25 cellular contexts compared by ENCODE assay signal in genomic region chr3:79871656-79872055, GRCh38.
DNase-seq lines count a peak whose midpoint lies in the region; ATAC-seq, FAIRE-seq and TF ChIP-seq lines count a peak whose summit lies in the region.
"Had no signal": no experiment of that assay in that cellular context is flagged by ENCODE, and none has a peak within 500 bp of the region (broad histone marks: within the 10 kb centered on the region; RNA-seq: fewer than 3 reads in every experiment).

No MANE protein-coding gene starts in this region.

- TF ChIP-seq CTCF in RWPE2 (IDR thresholded peaks at IDR 0.05; ENCODE audit: poor library complexity, severe bottlenecking) (no peak), endothelial cell of umbilical vein (IDR thresholded peaks at IDR 0.05; ENCODE audit: extremely low read depth in 1 of 2, insufficient read depth in 1 of 2, low read depth in 1 of 2, low read length in 2 of 2) (no peak), osteocyte (IDR thresholded peaks at IDR 0.05) (no peak)

- ATAC-seq in RWPE2 (ENCODE audit: low read depth) (no peak), HG03460 (IDR thresholded peaks at IDR 0.05; ENCODE audit: unreplicated experiment) (no peak)
- ATAC-seq: left lobe of liver had no signal

- H3K36me3 ChIP-seq in RWPE2 (ENCODE audit: low read depth) (no peaks in the 10 kb centered on the region), endothelial cell of umbilical vein (ENCODE audit: control insufficient read depth in 2 of 2, extremely low read depth in 1 of 2, insufficient read depth in 2 of 2, low read length in 2 of 2) (no peaks in the 10 kb centered on the region)
- H3K36me3 ChIP-seq: BLaER1, tibial nerve had no signal

- dilution Hi-C loops in endothelial cell of umbilical vein (cut with MboI; ENCODE audit: extremely low pct_ligation_motif_present, low sequenced_read_pairs): no loop called here

- H3K27me3 ChIP-seq in RWPE2 (ENCODE audit: insufficient read depth, poor library complexity, severe bottlenecking) (no peaks in the 10 kb centered on the region), endothelial cell of umbilical vein (ENCODE audit: control insufficient read depth in 2 of 2, insufficient read depth in 2 of 2, low read length in 2 of 2) (no peaks in the 10 kb centered on the region)
- H3K27me3 ChIP-seq: BLaER1, tibial nerve had no signal

- H3K27me3 Mint-ChIP-seq in osteocyte (ENCODE audit: unreplicated experiment): no peaks in the 10 kb centered on the region
- H3K27me3 Mint-ChIP-seq: brain had no signal

- no peak overlapping the region for H3K4me2 ChIP-seq in endothelial cell of umbilical vein (ENCODE audit: insufficient read depth, low read length)
- H3K4me2 ChIP-seq: BLaER1 had no signal

- no peaks in the 10 kb centered on the region for H3K9me3 Mint-ChIP-seq in osteocyte (ENCODE audit: unreplicated experiment)
- H3K9me3 Mint-ChIP-seq: H9, neural crest cell had no signal

- no peak overlapping the region for H3K4me3 Mint-ChIP-seq in osteocyte (ENCODE audit: unreplicated experiment)
- H3K4me3 Mint-ChIP-seq: brain; H9; neural crest cell; T-helper 1 cell treated with Interleukin-12 subunit alpha and Interleukin-12 subunit beta and Interleukin-4 antibody, amounts not matched to agents 30 μg/mL and 1 μg/mL, for 36 hours had no signal

- H3K4me1 ChIP-seq in RWPE2 (ENCODE audit: insufficient read depth, poor library complexity, severe bottlenecking) (peaks cover 17% of the 10 kb centered on the region), endothelial cell of umbilical vein (ENCODE audit: control insufficient read depth, extremely low read depth, insufficient read depth, low read length) (peaks cover 24% of the 10 kb centered on the region)
- H3K4me1 ChIP-seq: BLaER1 had no signal

- CTCF ChIA-PET in endothelial cell of umbilical vein (lab: Charles Lee): no interaction called here

- H3K9ac ChIP-seq in endothelial cell of umbilical vein (replicated peaks; ENCODE audit: extremely low read depth, insufficient read depth, low read length): peak overlapping the region; percentile 29
- H3K9ac ChIP-seq: BLaER1 had no signal

- peaks cover 47% of the 10 kb centered on the region for H3K4me1 Mint-ChIP-seq in osteocyte (ENCODE audit: unreplicated experiment)
- H3K4me1 Mint-ChIP-seq: brain, neural crest cell had no signal

- POLR2A ChIA-PET in endothelial cell of umbilical vein (lab: Charles Lee): no interaction called here

- H3K9me3 ChIP-seq in RWPE2 (ENCODE audit: severe bottlenecking): no peaks in the 10 kb centered on the region
- no peaks in the 10 kb centered on the region for H3K9me3 ChIP-seq in endothelial cell of umbilical vein (replicated peaks; ENCODE audit: control insufficient read depth, insufficient read depth, low read length)
- H3K9me3 ChIP-seq: BLaER1, tibial nerve had no signal

- H4K20me1 ChIP-seq in endothelial cell of umbilical vein (replicated peaks; ENCODE audit: control insufficient read depth, extremely low read depth, insufficient read depth, low read length): no peaks in the 10 kb centered on the region
- H4K20me1 ChIP-seq: BLaER1 had no signal

- intact Hi-C loops in endothelial cell of umbilical vein (cut with micrococcal nuclease): loop anchor here (1.0 to 5.0 kb wide), 4 partner anchors 28 to 862 kb away; no protein-coding TSS in a partner anchor
- intact Hi-C loops in head of caudate nucleus (cut with DNase I): no loop called here

- H3K79me2 ChIP-seq in endothelial cell of umbilical vein (ENCODE audit: control insufficient read depth, insufficient read depth, low read length): no peaks in the 10 kb centered on the region

- H3K27ac Mint-ChIP-seq in osteocyte (ENCODE audit: unreplicated experiment): peak overlapping the region; percentile 40
- H3K27ac Mint-ChIP-seq: brain; H9; T-helper 1 cell treated with Interleukin-12 subunit alpha and Interleukin-12 subunit beta and Interleukin-4 antibody, amounts not matched to agents 30 μg/mL and 1 μg/mL, for 36 hours had no signal

- H3K27ac ChIP-seq in RWPE2 (ENCODE audit: poor library complexity, severe bottlenecking) (peak overlapping the region; percentile 60), endothelial cell of umbilical vein (ENCODE audit: insufficient read depth, low read depth, low read length) (peak overlapping the region; percentile 70)
- H3K27ac ChIP-seq: BLaER1, RWPE1, SK-N-MC, tibial nerve had no signal

- H3K36me3 Mint-ChIP-seq in osteocyte (ENCODE audit: unreplicated experiment): no peaks in the 10 kb centered on the region
- H3K36me3 Mint-ChIP-seq: brain had no signal

- no peak overlapping the region for H3K4me3 ChIP-seq in RWPE2 (ENCODE audit: severe bottlenecking)
- H3K4me3 ChIP-seq in endothelial cell of umbilical vein (replicated peaks in 1 of 3; ENCODE audit: insufficient read depth in 1 of 3, low read depth in 1 of 3, low read length in 3 of 3): no peak overlapping the region
- H3K4me3 ChIP-seq: BLaER1, SK-N-MC, tibial nerve had no signal

- peak overlapping the region; percentile 54 for H2AFZ ChIP-seq in endothelial cell of umbilical vein (ENCODE audit: low read depth, low read length)

- peak; percentile 0 for DNase-seq in EH (ENCODE audit: low read depth)
- DNase-seq in RWPE2 (ENCODE audit: low spot score): no peak
- peak; percentile 51 for DNase-seq in endothelial cell of umbilical vein (ENCODE audit: low read depth, low spot score)
- no peak for DNase-seq in osteocyte (ENCODE audit: extremely low spot score, unreplicated experiment)
- no peak for DNase-seq in NCI-H510A treated with DMSO at 0.1 percent for 48 hours (lab: John Stamatoyannopoulos, UW)
- no peak for DNase-seq in head of caudate nucleus
- DNase-seq: activated CD4-positive, alpha-beta T cell treated with anti-CD3 and anti-CD28 coated beads, Interleukin-2, amount 50 U/mL, for 48 hours; activated naive CD4-positive, alpha-beta T cell treated with Interleukin-2 at 50 U/mL for 16 hours; DMS153; H9; NCI-H1436; NCI-H2081; NCI-H446 treated with DMSO at 0.1 percent for 48 hours; stimulated activated CD4-positive, alpha-beta T cell treated with anti-CD3 and anti-CD28 coated beads, Interleukin-4, amount 100 ng/mL, for 4 hours had no signal

- no peak for FAIRE-seq in endothelial cell of umbilical vein (lab: Jason Lieb, UNC)
- FAIRE-seq: GM12891, islet of Langerhans had no signal

- no TSS peak for BruUV-seq in endothelial cell of umbilical vein (replicated peaks; lab: Mats Ljungman, UMichigan)

- H3K9me1 ChIP-seq in endothelial cell of umbilical vein (replicated peaks; ENCODE audit: control insufficient read depth, extremely low read depth, insufficient read depth, low read length): no peaks in the 10 kb centered on the region

- TF ChIP-seq POLR2A in endothelial cell of umbilical vein (IDR thresholded peaks at IDR 0.05; ENCODE audit: low read depth, low read length): no peak

TF ChIP-seq in endothelial cell of umbilical vein, 7 proteins besides CTCF, POLR2A, EP300 and RAD21:
- no peak for TF ChIP-seq JUN (IDR thresholded peaks at IDR 0.05; ENCODE audit: borderline replicate concordance, insufficient read depth, insufficient read length, low read depth)
- TF ChIP-seq FOS (IDR thresholded peaks at IDR 0.05; ENCODE audit: borderline replicate concordance, insufficient read depth, low read length): no peak

Comparison
In these comparisons a context has a peak if more than half of its experiments do, and no peak if none do; other contexts are left out.
1. DNase-seq: peak in EH (single experiment) and endothelial cell of umbilical vein (single experiment); none in RWPE2 (single experiment), osteocyte (single experiment), NCI-H510A treated with DMSO at 0.1 percent for 48 hours (single experiment) and head of caudate nucleus (0 of 42).